Comparison of ENCODE assay signal across 9 cellular contexts in genomic region chr14:53951661-53952265, GRCh38. TPM values are rescaled to one million over a fixed set of nuclear protein-coding genes. Genes with fewer than 3 reads are reported as not detected.
DNase-seq lines count a peak whose midpoint lies in the region; TF ChIP-seq lines count a peak whose summit lies in the region.
"Had no signal": no experiment of that assay in that cellular context is flagged by ENCODE, and none has a peak within 500 bp of the region (broad histone marks: within the 10 kb centered on the region; RNA-seq: fewer than 3 reads in every experiment).

No MANE protein-coding gene starts in this region.

- intact Hi-C loops in PC-9 (cut with micrococcal nuclease; ENCODE audit: unreplicated experiment) = no loop called here

- DNase-seq in PC-9 = no peak
- DNase-seq in fibroblast of the aortic adventitia (ENCODE audit: low read depth) = no peak
- no peak for DNase-seq in neural crest cell (ENCODE audit: low read depth, low spot score)
- DNase-seq in NCI-H345 (lab: John Stamatoyannopoulos, UW) = no peak
- DNase-seq in middle frontal gyrus (ENCODE audit: extremely low spot score, low spot score) = no peak
- DNase-seq in NCI-H128 (lab: John Stamatoyannopoulos, UW; ENCODE audit: unreplicated experiment) = no peak
- DNase-seq in HK-2 (ENCODE audit: unreplicated experiment) = no peak
- DNase-seq: activated CD4-positive, CD25-positive, alpha-beta regulatory T cell treated with anti-CD3 and anti-CD28 coated beads, Interleukin-2, amount 50 U/mL, for 72 hours had no signal

- peak overlapping the region; percentile 81 for H3K4me3 ChIP-seq in ACC112 (ENCODE audit: low read depth, low read length)
- no peak overlapping the region for H3K4me3 ChIP-seq in PC-9
- peak overlapping the region; percentile 70 for H3K4me3 ChIP-seq in fibroblast of the aortic adventitia (ENCODE audit: low read depth, low read length)

- no peak overlapping the region for H3K27ac Mint-ChIP-seq in neural crest cell (ENCODE audit: unreplicated experiment)

- POLR2A ChIA-PET in PC-9 (lab: Charles Lee; ENCODE audit: unreplicated experiment) = interaction anchor here (0.7 kb wide), 2 partner anchors 13 to 370 kb away, joined by 5 to 10 read pairs; no protein-coding TSS in a partner anchor

- no peaks in the 10 kb centered on the region for H3K9me3 Mint-ChIP-seq in neural crest cell

- no peaks in the 10 kb centered on the region for H3K9me3 ChIP-seq in PC-9 (ENCODE audit: insufficient read depth, low read depth)

- H3K4me3 Mint-ChIP-seq in neural crest cell = peak overlapping the region; percentile 89

- peaks cover 98% of the 10 kb centered on the region for H3K27me3 Mint-ChIP-seq in neural crest cell (ENCODE audit: low read depth)

- no peak overlapping the region for H3K4me2 ChIP-seq in PC-9

- H3K79me2 ChIP-seq in ACC112 (ENCODE audit: control insufficient read depth, insufficient read depth, low read length, unreplicated experiment) (no peaks in the 10 kb centered on the region), PC-9 (ENCODE audit: low read depth) (peaks cover 34% of the 10 kb centered on the region)

- H2AFZ ChIP-seq in ACC112 (ENCODE audit: low read length, unreplicated experiment) (no peak overlapping the region), PC-9 (no peak overlapping the region)

- H3K4me1 ChIP-seq in ACC112 (ENCODE audit: control insufficient read depth, insufficient read depth, low read length, unreplicated experiment) (no peaks in the 10 kb centered on the region), PC-9 (replicated peaks; ENCODE audit: insufficient read depth) (no peaks in the 10 kb centered on the region)

- no peak for TF ChIP-seq CTCF in PC-9 (conservative IDR thresholded peaks at IDR 0.05)
- no peak for TF ChIP-seq CTCF in fibroblast of the aortic adventitia (IDR thresholded peaks at IDR 0.05; ENCODE audit: insufficient read depth, low read length)
- no peak for TF ChIP-seq CTCF in neural crest cell (conservative IDR thresholded peaks at IDR 0.05)

- no peaks in the 10 kb centered on the region for H3K36me3 Mint-ChIP-seq in neural crest cell (ENCODE audit: low read depth)

- no peaks in the 10 kb centered on the region for H3K9me2 ChIP-seq in PC-9 (ENCODE audit: insufficient read depth)

- H3F3A ChIP-seq in PC-9 (ENCODE audit: insufficient read depth, low read depth) = peaks cover 4% of the 10 kb centered on the region

- H3K36me3 ChIP-seq in ACC112 (ENCODE audit: insufficient read depth, low read length) (no peaks in the 10 kb centered on the region), PC-9 (ENCODE audit: low read depth) (peaks cover 15% of the 10 kb centered on the region; the same call in 1 of the 2 replicates)

- H3K27me3 ChIP-seq in ACC112 (ENCODE audit: insufficient read depth, low read length) (peaks cover 50% of the 10 kb centered on the region), PC-9 (ENCODE audit: insufficient read depth, low read depth) (no peaks in the 10 kb centered on the region)

- H3K27ac ChIP-seq in ACC112 (ENCODE audit: low read depth, low read length) = no peak overlapping the region
- no peak overlapping the region for H3K27ac ChIP-seq in PC-9

- peaks cover 48% of the 10 kb centered on the region for H3K4me1 Mint-ChIP-seq in neural crest cell

- CTCF ChIA-PET in PC-9 (lab: Charles Lee) = no interaction called here

- BruUV-seq in PC-9 (replicated peaks; lab: Mats Ljungman, UMichigan) = TSS peak; percentile 1

- H4K20me1 ChIP-seq in PC-9 (ENCODE audit: insufficient read depth) = no peaks in the 10 kb centered on the region

RNA-seq across cellular contexts. Expression of gene BMP4, which starts 4.9 kb away (rescaled TPM):
- total RNA-seq in PC-9 (2021) = 62.4 and 63.5 TPM in 2 replicates
- 14.4 and 23.8 TPM in 2 replicates for total RNA-seq in fibroblast of the aortic adventitia (ENCODE audit: low replicate concordance)
- total RNA-seq in neural crest cell = 1.1 and 1.3 TPM in 2 replicates
